ENCODE assay signal across 1 cellular context in the genomic region with DNA sequence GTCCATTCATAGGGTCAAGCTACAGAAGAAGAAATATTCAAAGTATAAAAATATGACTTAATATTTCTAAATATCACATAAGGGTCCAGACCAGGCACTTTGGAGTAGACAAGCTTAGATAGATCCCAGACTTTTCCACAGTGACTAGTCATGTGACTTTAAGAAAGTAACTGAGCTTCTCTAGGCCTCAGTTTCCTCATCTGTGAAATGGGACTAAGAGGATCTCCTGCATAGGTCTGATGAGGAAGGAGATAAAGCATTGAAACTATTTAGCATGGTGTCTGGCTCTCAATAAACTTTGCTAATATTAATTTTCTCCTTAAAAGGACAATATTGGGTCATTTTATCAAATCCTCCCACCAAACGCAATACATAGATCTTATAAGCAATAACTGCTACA.
TF ChIP-seq lines count a peak whose summit lies in the region.

No MANE protein-coding gene starts in this region.

TF ChIP-seq in HEK293T, 16 proteins besides CTCF, POLR2A, EP300 and RAD21:
- no peak for TF ChIP-seq SP1 (IDR thresholded peaks at IDR 0.05)
- TF ChIP-seq ZNF384 (IDR thresholded peaks at IDR 0.05) = no peak
- TF ChIP-seq ARNT (IDR thresholded peaks at IDR 0.05) = no peak
- TF ChIP-seq TARDBP (IDR thresholded peaks at IDR 0.05) = no peak
- no peak for TF ChIP-seq FOXM1 (IDR thresholded peaks at IDR 0.05; ENCODE audit: borderline replicate concordance)
- TF ChIP-seq NFRKB (IDR thresholded peaks at IDR 0.05) = no peak
- TF ChIP-seq L3MBTL2 (conservative IDR thresholded peaks at IDR 0.05) = no peak
